19 cellular contexts compared by ENCODE assay signal in the genomic region with DNA sequence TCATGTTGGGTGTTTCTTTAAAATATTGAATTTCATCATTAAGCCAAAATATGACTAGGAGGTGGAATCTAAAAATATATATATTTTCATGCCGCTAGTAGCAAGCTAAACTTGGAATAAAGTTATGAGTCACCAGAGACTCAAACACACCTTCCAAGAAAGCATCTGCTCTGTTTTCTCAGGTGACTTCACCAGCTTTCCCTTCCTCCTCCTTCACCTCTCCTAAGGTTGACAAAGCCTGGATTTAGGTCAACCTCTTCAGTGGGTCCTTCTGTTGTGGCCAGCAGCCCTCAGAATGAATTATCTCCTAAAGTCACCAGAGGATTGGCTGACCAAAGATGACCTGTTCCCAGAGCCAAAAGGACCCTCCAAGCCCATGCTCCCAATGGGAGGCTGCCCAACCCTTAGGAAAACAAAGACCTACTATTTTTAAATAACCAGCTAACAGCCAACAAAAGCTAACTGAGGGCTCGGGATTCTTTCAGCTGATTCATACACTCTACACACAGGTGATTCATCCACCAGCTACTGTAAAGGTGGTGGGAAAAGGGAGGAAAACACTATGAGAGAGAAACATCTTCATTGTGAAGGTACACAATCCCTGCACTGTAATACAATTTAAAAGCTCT.
A peak's percentile ranks its signal among the peaks of the same experiment; 100 is the strongest.
DNase-seq lines count a peak whose midpoint lies in the region; ATAC-seq and TF ChIP-seq lines count a peak whose summit lies in the region.
"Had no signal": no experiment of that assay in that cellular context is flagged by ENCODE, and none has a peak within 500 bp of the region (broad histone marks: within the 10 kb centered on the region; RNA-seq: fewer than 3 reads in every experiment).

No MANE protein-coding gene starts in this region.

- no peaks in the 10 kb centered on the region for H3K36me3 Mint-ChIP-seq in activated naive CD8-positive, alpha-beta T cell treated with anti-CD3 and anti-CD28 coated beads for 36 hours
- H3K36me3 Mint-ChIP-seq: IgD-negative memory B cell, T-cell, WTC11 had no signal

- H3K4me3 ChIP-seq in thoracic aorta: no peak overlapping the region
- H3K4me3 ChIP-seq: sigmoid colon had no signal

- H3K27me3 Mint-ChIP-seq in activated naive CD8-positive, alpha-beta T cell treated with anti-CD3 and anti-CD28 coated beads for 36 hours: peaks cover 23% of the 10 kb centered on the region

- peaks cover 2% of the 10 kb centered on the region for H3K4me1 Mint-ChIP-seq in activated naive CD8-positive, alpha-beta T cell treated with anti-CD3 and anti-CD28 coated beads for 36 hours

- no peak overlapping the region for H3K4me3 Mint-ChIP-seq in activated naive CD8-positive, alpha-beta T cell treated with anti-CD3 and anti-CD28 coated beads for 36 hours
- H3K4me3 Mint-ChIP-seq: B cell, T-cell, WTC11 had no signal

- no peaks in the 10 kb centered on the region for H3K9me3 ChIP-seq in thoracic aorta
- H3K9me3 ChIP-seq: sigmoid colon had no signal

- H3K36me3 ChIP-seq in thoracic aorta: no peaks in the 10 kb centered on the region
- H3K36me3 ChIP-seq: sigmoid colon had no signal

- peaks cover 13 to 30% of the 10 kb centered on the region in 2 donors for H3K4me1 ChIP-seq in thoracic aorta (ENCODE audit: control insufficient read depth in 1 of 2, low read depth in 2 of 2)

- H3K9me3 Mint-ChIP-seq in activated naive CD8-positive, alpha-beta T cell treated with anti-CD3 and anti-CD28 coated beads for 36 hours: no peaks in the 10 kb centered on the region
- H3K9me3 Mint-ChIP-seq: IgD-negative memory B cell, T-cell, WTC11 had no signal

- peak overlapping the region; percentile 67 to 70 for H3K27ac ChIP-seq in thoracic aorta
- H3K27ac ChIP-seq: sigmoid colon had no signal

- TF ChIP-seq CTCF in thoracic aorta (IDR thresholded peaks at IDR 0.05): no peak

- DNase-seq in LoVo (ENCODE audit: low spot score): peak; percentile 71
- DNase-seq in SW480 (ENCODE audit: low spot score): peak; percentile 68
- DNase-seq in iris pigment epithelial cell (ENCODE audit: low read depth): peak; percentile 7
- DNase-seq in thoracic aorta (ENCODE audit: low spot score): no peak
- no peak for DNase-seq in activated naive CD8-positive, alpha-beta T cell treated with anti-CD3 and anti-CD28 coated beads for 36 hours
- DNase-seq: activated gamma-delta T cell treated with Interleukin-2 at 50 U/mL for 16 hours; DMS 273 treated with DMSO at 0.1 percent for 48 hours; effector CD8-positive, alpha-beta T cell; foreskin fibroblast; midbrain; NCI-H1048; sigmoid colon; stimulated activated CD4-positive, alpha-beta T cell treated with anti-CD3 and anti-CD28 coated beads, Interleukin-4, amount 100 ng/mL, for 4 hours; T-cell had no signal

- H3K27ac Mint-ChIP-seq in activated naive CD8-positive, alpha-beta T cell treated with anti-CD3 and anti-CD28 coated beads for 36 hours: no peak overlapping the region
- H3K27ac Mint-ChIP-seq: B cell, IgD-negative memory B cell, T-cell, WTC11 had no signal

- ATAC-seq in thoracic aorta (ENCODE audit: insufficient number of reproducible peaks, low FRiP score, low read depth) (peak; percentile 46), GM18873 (IDR thresholded peaks at IDR 0.05; ENCODE audit: low FRiP score, unreplicated experiment) (no peak), HG03139 (IDR thresholded peaks at IDR 0.05; ENCODE audit: unreplicated experiment) (no peak)
- ATAC-seq: T-cell, WTC11 had no signal

- no peaks in the 10 kb centered on the region for H3K27me3 ChIP-seq in thoracic aorta (replicated peaks; ENCODE audit: insufficient read depth)
- H3K27me3 ChIP-seq: sigmoid colon had no signal

Comparison
In these comparisons a context has a peak if more than half of its experiments do, and no peak if none do; other contexts are left out.
1. DNase-seq: peak in LoVo (single experiment), SW480 (single experiment) and iris pigment epithelial cell (single experiment); none in thoracic aorta (single experiment) and activated naive CD8-positive, alpha-beta T cell treated with anti-CD3 and anti-CD28 coated beads for 36 hours (single experiment).